Comparison of ENCODE assay signal across 8 cellular contexts in the genomic region with DNA sequence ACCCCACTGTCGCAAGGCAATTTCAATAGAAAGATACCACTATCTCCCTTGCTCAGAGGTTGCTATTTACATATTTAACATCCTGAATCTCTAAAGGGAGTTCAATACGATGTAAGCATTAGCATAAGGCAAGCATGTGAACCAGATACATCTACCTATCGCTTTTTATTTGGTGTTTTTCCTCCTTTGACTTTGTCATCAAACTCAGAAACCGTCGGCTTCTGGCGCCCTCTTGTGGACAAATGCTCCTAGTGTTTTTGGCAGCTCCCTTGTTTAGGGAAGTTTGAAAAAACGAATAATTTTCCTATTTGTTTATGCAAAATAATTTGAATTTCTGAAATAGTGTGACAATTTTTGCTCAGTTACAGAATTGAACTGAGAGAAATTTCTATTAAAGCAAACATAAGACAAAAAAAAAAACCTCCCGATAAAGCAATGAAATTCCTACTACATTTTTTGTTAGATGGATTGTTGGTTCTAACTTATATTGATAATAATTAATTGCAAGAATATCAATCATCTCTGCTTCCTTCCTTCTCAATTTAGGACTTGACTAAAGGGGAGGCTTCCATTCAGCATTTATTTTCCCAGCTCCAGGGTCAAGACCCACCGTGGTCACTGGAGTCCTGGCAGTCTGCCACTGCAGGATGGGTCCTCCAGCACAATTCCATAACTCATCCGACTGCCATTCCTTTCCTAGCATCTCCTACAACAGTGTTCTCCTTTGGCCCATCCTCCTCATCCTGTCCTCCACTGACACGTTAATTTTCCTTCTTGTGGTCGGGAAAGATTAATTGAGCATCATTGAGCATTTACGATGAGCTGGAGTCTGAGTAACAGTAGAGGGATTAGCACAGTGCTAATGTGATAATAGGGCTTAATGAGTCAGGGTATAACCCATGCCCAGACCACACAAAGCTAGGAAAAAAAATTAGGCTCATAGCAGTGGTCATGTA.
DNase-seq lines count a peak whose midpoint lies in the region; ATAC-seq, FAIRE-seq and TF ChIP-seq lines count a peak whose summit lies in the region.

No MANE protein-coding gene starts in this region.

- ATAC-seq in GM18499 (IDR thresholded peaks at IDR 0.05; ENCODE audit: insufficient read depth, unreplicated experiment): peak; percentile 68
- peak; percentile 38 for ATAC-seq in HG03025 (IDR thresholded peaks at IDR 0.05; ENCODE audit: low FRiP score, unreplicated experiment)
- ATAC-seq in activated B cell treated with CpG ODN at 0.5 μM for 24 hours (ENCODE audit: low read depth): peak; percentile 61

- POLR2A ChIA-PET in activated B cell treated with CpG ODN at 0.5 μM for 24 hours (lab: Charles Lee): interaction anchor here (0.7 to 1.4 kb wide), 7 partner anchors 28 to 181 kb away, joined by 3 to 12 read pairs (median 3); a partner anchor contains a TSS

- no peak overlapping the region for H3K4me3 ChIP-seq in kidney epithelial cell (ENCODE audit: low read depth, low read length)

- peak; percentile 95 for FAIRE-seq in A204.1 (lab: Jason Lieb, UNC)

- no peaks in the 10 kb centered on the region for H3K9me3 Mint-ChIP-seq in activated B cell treated with CpG ODN at 0.5 μM for 24 hours

- H3K36me3 Mint-ChIP-seq in activated B cell treated with CpG ODN at 0.5 μM for 24 hours (ENCODE audit: low read depth): no peaks in the 10 kb centered on the region

- peak; percentile 68 for DNase-seq in NCI-H2227 (lab: John Stamatoyannopoulos, UW; ENCODE audit: unreplicated experiment)
- DNase-seq in activated B cell treated with CpG ODN at 0.5 μM for 24 hours: peak; percentile 60
- DNase-seq in central memory CD4-positive, alpha-beta T cell: peak; percentile 75
- DNase-seq in kidney epithelial cell (ENCODE audit: low read depth): no peak
- peak; percentile 86 to 90 for DNase-seq in stimulated activated CD4-positive, alpha-beta T cell treated with anti-CD3 and anti-CD28 coated beads, Interleukin-2, amount 100 ng/mL, for 24 hours

- no peaks in the 10 kb centered on the region for H3K27me3 ChIP-seq in kidney epithelial cell (ENCODE audit: control insufficient read depth, insufficient read depth, low read length)

- H3K4me3 Mint-ChIP-seq in activated B cell treated with CpG ODN at 0.5 μM for 24 hours: peak overlapping the region; percentile 60

- TF ChIP-seq CTCF in activated B cell treated with CpG ODN at 0.5 μM for 24 hours (IDR thresholded peaks at IDR 0.05) (peak; percentile 51), kidney epithelial cell (IDR thresholded peaks at IDR 0.05; ENCODE audit: insufficient read depth, low read length, poor library complexity, severe bottlenecking) (peak; percentile 79)

- peak overlapping the region; percentile 66 for H3K27ac Mint-ChIP-seq in activated B cell treated with CpG ODN at 0.5 μM for 24 hours

- H3K36me3 ChIP-seq in kidney epithelial cell (ENCODE audit: control insufficient read depth, insufficient read depth, low read length): no peaks in the 10 kb centered on the region

- CTCF ChIA-PET in activated B cell treated with CpG ODN at 0.5 μM for 24 hours (lab: Charles Lee): interaction anchor here (0.6 to 5.5 kb wide), 25 partner anchors 9 to 1899 kb away, joined by 3 to 44 read pairs (median 3); no protein-coding TSS in a partner anchor

- intact Hi-C loops in activated B cell treated with CpG ODN at 0.5 μM for 24 hours (cut with micrococcal nuclease): loop anchor here (1.0 to 5.0 kb wide), 7 partner anchors 28 to 1828 kb away; no protein-coding TSS in a partner anchor

- H3K4me1 Mint-ChIP-seq in activated B cell treated with CpG ODN at 0.5 μM for 24 hours: peaks cover 48% of the 10 kb centered on the region

- no peaks in the 10 kb centered on the region for H3K27me3 Mint-ChIP-seq in activated B cell treated with CpG ODN at 0.5 μM for 24 hours
